1 cellular context compared by ENCODE assay signal in genomic region chr3:23915537-23916108, GRCh38.
A peak's percentile ranks its signal among the peaks of the same experiment; 100 is the strongest.
TF ChIP-seq lines count a peak whose summit lies in the region.

No MANE protein-coding gene starts in this region.

TF ChIP-seq in K562, 482 proteins besides CTCF, POLR2A, EP300 and RAD21 (continued from another document and continues in another):
- TF ChIP-seq THAP7 (CRISPR knock-in tag; IDR thresholded peaks at IDR 0.05) (no peak), YBX1 (IDR thresholded peaks at IDR 0.05) (no peak), ZNF695 (CRISPR knock-in tag; IDR thresholded peaks at IDR 0.05) (no peak), CBX1 (IDR thresholded peaks at IDR 0.05; ENCODE audit: low read depth) (no peak), BCLAF1 (IDR thresholded peaks at IDR 0.05; ENCODE audit: borderline replicate concordance in 1 of 2, control insufficient read depth in 1 of 2, low read depth in 2 of 2, low read length in 1 of 2) (no peak), TRIM24 (IDR thresholded peaks at IDR 0.05) (0 out of 4 replicates have a peak, but pooled peaks have one; percentile 22 to 31), KHSRP (IDR thresholded peaks at IDR 0.05) (peak; percentile 25; the same call in 1 of the 2 replicates), PHF21A (IDR thresholded peaks at IDR 0.05; ENCODE audit: borderline replicate concordance, low read depth) (peak; percentile 78; the same call in 1 of the 2 replicates), NR1H2 (CRISPR knock-in tag; IDR thresholded peaks at IDR 0.05) (no peak), NR2C1 (IDR thresholded peaks at IDR 0.05) (peak; percentile 39; the same call in 1 of the 2 replicates), NR2C1 (tag; IDR thresholded peaks at IDR 0.05) (no peak), ZNF41 (CRISPR knock-in tag; conservative IDR thresholded peaks at IDR 0.05) (no peak), ZKSCAN3 (CRISPR knock-in tag; IDR thresholded peaks at IDR 0.05) (no peak), ZNF121 (CRISPR knock-in tag; conservative IDR thresholded peaks at IDR 0.05) (no peak), MED1 (CRISPR knock-in tag; IDR thresholded peaks at IDR 0.05; ENCODE audit: borderline replicate concordance) (no peak), HNRNPLL (IDR thresholded peaks at IDR 0.05; ENCODE audit: low read depth, low read length, poor library complexity, severe bottlenecking) (no peak), HNRNPH1 (optimal IDR thresholded peaks at IDR 0.05; ENCODE audit: low read depth, low read length) (no peak), PHB2 (IDR thresholded peaks at IDR 0.05; ENCODE audit: low read depth) (0 out of 2 replicates have a peak, but pooled peaks have one; percentile 50), NR3C1 (CRISPR knock-in tag; IDR thresholded peaks at IDR 0.05) (no peak), RBM15 (IDR thresholded peaks at IDR 0.05; ENCODE audit: insufficient read depth, low read length) (no peak), SREBF1 (IDR thresholded peaks at IDR 0.05; ENCODE audit: borderline replicate concordance, low read depth, low read length) (no peak), RUNX1 (IDR thresholded peaks at IDR 0.05; ENCODE audit: low read depth) (no peak), ELF1 (tag; IDR thresholded peaks at IDR 0.05) (no peak), MBD2 (IDR thresholded peaks at IDR 0.05; ENCODE audit: borderline replicate concordance, low read depth) (no peak), ZNF586 (CRISPR knock-in tag; conservative IDR thresholded peaks at IDR 0.05) (no peak), FOXM1 (IDR thresholded peaks at IDR 0.05; ENCODE audit: low read depth) (no peak), FOXM1 (CRISPR knock-in tag; IDR thresholded peaks at IDR 0.05; ENCODE audit: low read depth) (no peak), NCOR1 (IDR thresholded peaks at IDR 0.05) (no peak), ZNF75A (CRISPR knock-in tag; IDR thresholded peaks at IDR 0.05) (no peak), NUFIP1 (IDR thresholded peaks at IDR 0.05; ENCODE audit: partially characterized antibody) (no peak), ZNF785 (CRISPR knock-in tag; IDR thresholded peaks at IDR 0.05) (no peak), ZNF766 (CRISPR knock-in tag; conservative IDR thresholded peaks at IDR 0.05) (no peak), PBX2 (CRISPR knock-in tag; IDR thresholded peaks at IDR 0.05; ENCODE audit: low read depth) (no peak), PBX2 (tag; conservative IDR thresholded peaks at IDR 0.05; ENCODE audit: low read depth) (no peak), CREB3L1 (IDR thresholded peaks at IDR 0.05; ENCODE audit: borderline replicate concordance, low read depth) (no peak), SAFB2 (IDR thresholded peaks at IDR 0.05; ENCODE audit: borderline replicate concordance, low read depth, low read length, severe bottlenecking) (no peak), SFPQ (IDR thresholded peaks at IDR 0.05; ENCODE audit: low read depth, low read length) (no peak), ZNF655 (CRISPR knock-in tag; IDR thresholded peaks at IDR 0.05) (no peak), EHMT2 (IDR thresholded peaks at IDR 0.05) (peak; percentile 76), PTRF (tag; IDR thresholded peaks at IDR 0.05) (no peak), ZNF551 (CRISPR knock-in tag; IDR thresholded peaks at IDR 0.05) (no peak), ARID2 (IDR thresholded peaks at IDR 0.05) (no peak), ILF3 (IDR thresholded peaks at IDR 0.05; ENCODE audit: borderline replicate concordance) (no peak), HDAC8 (tag; IDR thresholded peaks at IDR 0.05) (no peak), TGIF2 (CRISPR knock-in tag; IDR thresholded peaks at IDR 0.05) (no peak), KLF16 (IDR thresholded peaks at IDR 0.05) (no peak), NEUROD1 (IDR thresholded peaks at IDR 0.05; ENCODE audit: borderline replicate concordance, low read depth, low read length, partially characterized antibody) (no peak), SMARCA5 (IDR thresholded peaks at IDR 0.05) (peak; percentile 78; the same call in 1 of the 2 replicates), CXXC5 (CRISPR knock-in tag; IDR thresholded peaks at IDR 0.05) (no peak), ZBTB49 (CRISPR knock-in tag; IDR thresholded peaks at IDR 0.05; ENCODE audit: borderline replicate concordance) (no peak), TCF7 (IDR thresholded peaks at IDR 0.05; ENCODE audit: borderline replicate concordance) (no peak)
- TF ChIP-seq, protein P1, sequence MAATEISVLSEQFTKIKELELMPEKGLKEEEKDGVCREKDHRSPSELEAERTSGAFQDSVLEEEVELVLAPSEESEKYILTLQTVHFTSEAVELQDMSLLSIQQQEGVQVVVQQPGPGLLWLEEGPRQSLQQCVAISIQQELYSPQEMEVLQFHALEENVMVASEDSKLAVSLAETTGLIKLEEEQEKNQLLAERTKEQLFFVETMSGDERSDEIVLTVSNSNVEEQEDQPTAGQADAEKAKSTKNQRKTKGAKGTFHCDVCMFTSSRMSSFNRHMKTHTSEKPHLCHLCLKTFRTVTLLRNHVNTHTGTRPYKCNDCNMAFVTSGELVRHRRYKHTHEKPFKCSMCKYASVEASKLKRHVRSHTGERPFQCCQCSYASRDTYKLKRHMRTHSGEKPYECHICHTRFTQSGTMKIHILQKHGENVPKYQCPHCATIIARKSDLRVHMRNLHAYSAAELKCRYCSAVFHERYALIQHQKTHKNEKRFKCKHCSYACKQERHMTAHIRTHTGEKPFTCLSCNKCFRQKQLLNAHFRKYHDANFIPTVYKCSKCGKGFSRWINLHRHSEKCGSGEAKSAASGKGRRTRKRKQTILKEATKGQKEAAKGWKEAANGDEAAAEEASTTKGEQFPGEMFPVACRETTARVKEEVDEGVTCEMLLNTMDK (IDR thresholded peaks at IDR 0.05; ENCODE audit: borderline replicate concordance, insufficient read depth, low read depth, low read length, poor library complexity, severe bottlenecking): no peak
- TF ChIP-seq, protein P2, sequence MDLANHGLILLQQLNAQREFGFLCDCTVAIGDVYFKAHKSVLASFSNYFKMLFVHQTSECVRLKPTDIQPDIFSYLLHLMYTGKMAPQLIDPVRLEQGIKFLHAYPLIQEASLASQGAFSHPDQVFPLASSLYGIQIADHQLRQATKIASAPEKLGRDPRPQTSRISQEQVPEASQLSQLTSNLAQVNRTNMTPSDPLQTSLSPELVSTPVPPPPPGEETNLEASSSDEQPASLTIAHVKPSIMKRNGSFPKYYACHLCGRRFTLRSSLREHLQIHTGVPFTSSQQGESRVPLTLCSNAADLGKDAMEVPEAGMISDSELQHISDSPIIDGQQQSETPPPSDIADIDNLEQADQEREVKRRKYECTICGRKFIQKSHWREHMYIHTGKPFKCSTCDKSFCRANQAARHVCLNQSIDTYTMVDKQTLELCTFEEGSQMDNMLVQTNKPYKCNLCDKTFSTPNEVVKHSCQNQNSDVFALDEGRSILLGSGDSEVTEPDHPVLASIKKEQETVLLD (IDR thresholded peaks at IDR 0.05): no peak
